ENCODE assay signal across 1 cellular context in the genomic region with DNA sequence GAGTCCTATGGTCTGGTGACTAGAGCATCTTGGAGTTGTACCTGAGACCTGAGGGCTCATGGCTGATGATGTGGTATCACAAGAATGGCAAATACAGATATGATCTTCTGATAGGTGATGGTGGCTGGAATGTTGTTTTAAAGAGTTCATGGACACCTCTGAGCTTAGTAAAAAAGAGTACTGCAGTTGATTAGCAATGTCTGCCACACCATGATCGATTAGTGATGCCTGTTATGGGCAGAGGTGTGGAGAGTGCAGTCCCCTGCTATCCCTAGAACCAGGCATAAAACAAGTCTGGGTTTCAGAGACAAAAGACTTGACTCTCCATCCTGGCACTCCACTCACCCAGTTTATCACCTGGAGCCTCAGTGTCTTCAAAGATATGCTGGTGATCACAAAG.
TF ChIP-seq lines count a peak whose summit lies in the region.

No MANE protein-coding gene starts in this region.

TF ChIP-seq in HepG2, 621 proteins besides CTCF, POLR2A, EP300 and RAD21 (continued from another document):
- TF ChIP-seq, protein P1, sequence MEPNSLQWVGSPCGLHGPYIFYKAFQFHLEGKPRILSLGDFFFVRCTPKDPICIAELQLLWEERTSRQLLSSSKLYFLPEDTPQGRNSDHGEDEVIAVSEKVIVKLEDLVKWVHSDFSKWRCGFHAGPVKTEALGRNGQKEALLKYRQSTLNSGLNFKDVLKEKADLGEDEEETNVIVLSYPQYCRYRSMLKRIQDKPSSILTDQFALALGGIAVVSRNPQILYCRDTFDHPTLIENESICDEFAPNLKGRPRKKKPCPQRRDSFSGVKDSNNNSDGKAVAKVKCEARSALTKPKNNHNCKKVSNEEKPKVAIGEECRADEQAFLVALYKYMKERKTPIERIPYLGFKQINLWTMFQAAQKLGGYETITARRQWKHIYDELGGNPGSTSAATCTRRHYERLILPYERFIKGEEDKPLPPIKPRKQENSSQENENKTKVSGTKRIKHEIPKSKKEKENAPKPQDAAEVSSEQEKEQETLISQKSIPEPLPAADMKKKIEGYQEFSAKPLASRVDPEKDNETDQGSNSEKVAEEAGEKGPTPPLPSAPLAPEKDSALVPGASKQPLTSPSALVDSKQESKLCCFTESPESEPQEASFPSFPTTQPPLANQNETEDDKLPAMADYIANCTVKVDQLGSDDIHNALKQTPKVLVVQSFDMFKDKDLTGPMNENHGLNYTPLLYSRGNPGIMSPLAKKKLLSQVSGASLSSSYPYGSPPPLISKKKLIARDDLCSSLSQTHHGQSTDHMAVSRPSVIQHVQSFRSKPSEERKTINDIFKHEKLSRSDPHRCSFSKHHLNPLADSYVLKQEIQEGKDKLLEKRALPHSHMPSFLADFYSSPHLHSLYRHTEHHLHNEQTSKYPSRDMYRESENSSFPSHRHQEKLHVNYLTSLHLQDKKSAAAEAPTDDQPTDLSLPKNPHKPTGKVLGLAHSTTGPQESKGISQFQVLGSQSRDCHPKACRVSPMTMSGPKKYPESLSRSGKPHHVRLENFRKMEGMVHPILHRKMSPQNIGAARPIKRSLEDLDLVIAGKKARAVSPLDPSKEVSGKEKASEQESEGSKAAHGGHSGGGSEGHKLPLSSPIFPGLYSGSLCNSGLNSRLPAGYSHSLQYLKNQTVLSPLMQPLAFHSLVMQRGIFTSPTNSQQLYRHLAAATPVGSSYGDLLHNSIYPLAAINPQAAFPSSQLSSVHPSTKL (CRISPR knock-in tag; IDR thresholded peaks at IDR 0.05), result 0 out of 2 replicates have a peak, but pooled peaks have one; percentile 12
- TF ChIP-seq FOXA3 (CRISPR knock-in tag; IDR thresholded peaks at IDR 0.05) (0 out of 2 replicates have a peak, but pooled peaks have one; percentile 13), ZNF530 (CRISPR knock-in tag; IDR thresholded peaks at IDR 0.05; ENCODE audit: low read depth) (no peak), ZNF652 (CRISPR knock-in tag; IDR thresholded peaks at IDR 0.05; ENCODE audit: borderline replicate concordance, low read depth) (peak; percentile 23; the same call in 1 of the 2 replicates), MED1 (CRISPR knock-in tag; IDR thresholded peaks at IDR 0.05) (peak; percentile 32; the same call in 1 of the 2 replicates), HOXA3 (CRISPR knock-in tag; IDR thresholded peaks at IDR 0.05) (peak; percentile 33; the same call in 1 of the 2 replicates), TSC22D2 (CRISPR knock-in tag; IDR thresholded peaks at IDR 0.05; ENCODE audit: borderline replicate concordance) (0 out of 2 replicates have a peak, but pooled peaks have one; percentile 32), ZFX (CRISPR knock-in tag; IDR thresholded peaks at IDR 0.05; ENCODE audit: low read depth) (0 out of 2 replicates have a peak, but pooled peaks have one; percentile 9), ZMYM3 (CRISPR knock-in tag; IDR thresholded peaks at IDR 0.05) (0 out of 2 replicates have a peak, but pooled peaks have one; percentile 47), MAFG (CRISPR knock-in tag; IDR thresholded peaks at IDR 0.05) (no peak), SMAD3 (CRISPR knock-in tag; IDR thresholded peaks at IDR 0.05) (no peak), SAP130 (CRISPR knock-in tag; IDR thresholded peaks at IDR 0.05; ENCODE audit: low read depth) (peak; percentile 79), POGZ (CRISPR knock-in tag; IDR thresholded peaks at IDR 0.05) (0 out of 2 replicates have a peak, but pooled peaks have one; percentile 0), KMT2B (CRISPR knock-in tag; IDR thresholded peaks at IDR 0.05) (0 out of 2 replicates have a peak, but pooled peaks have one; percentile 12), ZSCAN9 (CRISPR knock-in tag; IDR thresholded peaks at IDR 0.05; ENCODE audit: borderline replicate concordance) (0 out of 2 replicates have a peak, but pooled peaks have one; percentile 37), IRF2 (CRISPR knock-in tag; IDR thresholded peaks at IDR 0.05) (0 out of 2 replicates have a peak, but pooled peaks have one; percentile 24), ZSCAN20 (CRISPR knock-in tag; IDR thresholded peaks at IDR 0.05; ENCODE audit: borderline replicate concordance) (no peak), MIER3 (CRISPR knock-in tag; IDR thresholded peaks at IDR 0.05; ENCODE audit: borderline replicate concordance) (peak; percentile 38; the same call in 1 of the 2 replicates), ZBTB8A (CRISPR knock-in tag; IDR thresholded peaks at IDR 0.05; ENCODE audit: borderline replicate concordance, low read depth) (no peak), HNRNPK (IDR thresholded peaks at IDR 0.05; ENCODE audit: low read depth, low read length, poor library complexity, severe bottlenecking) (no peak), ZNF296 (CRISPR knock-in tag; conservative IDR thresholded peaks at IDR 0.05) (no peak), GATAD1 (CRISPR knock-in tag; IDR thresholded peaks at IDR 0.05) (peak; percentile 73), GABPA (IDR thresholded peaks at IDR 0.05; ENCODE audit: low read depth, low read length) (no peak), GABPA (CRISPR knock-in tag; IDR thresholded peaks at IDR 0.05; ENCODE audit: low read depth) (peak; percentile 32; the same call in 1 of the 2 replicates), GATAD2A (CRISPR knock-in tag; IDR thresholded peaks at IDR 0.05) (peak; percentile 62; the same call in 1 of the 2 replicates), SOX13 (IDR thresholded peaks at IDR 0.05) (no peak), SOX13 (CRISPR knock-in tag; conservative IDR thresholded peaks at IDR 0.05 in 1 of 2, IDR thresholded peaks at IDR 0.05 in 1 of 2) (0 out of 4 replicates have a peak, but pooled peaks of 1 of the 2 experiments have one; percentile 34), ZNF556 (CRISPR knock-in tag; IDR thresholded peaks at IDR 0.05; ENCODE audit: borderline replicate concordance) (0 out of 2 replicates have a peak, but pooled peaks have one; percentile 25), POLR2AphosphoS2 (IDR thresholded peaks at IDR 0.05; ENCODE audit: low read depth, low read length) (peak; percentile 92; the same call in 1 of the 2 replicates), MAFF (IDR thresholded peaks at IDR 0.05; ENCODE audit: low read depth, low read length) (peak; percentile 9; the same call in 1 of the 2 replicates), PAF1 (CRISPR knock-in tag; IDR thresholded peaks at IDR 0.05) (no peak), KAT8 (CRISPR knock-in tag; IDR thresholded peaks at IDR 0.05) (peak; percentile 57; the same call in 1 of the 2 replicates), NR2C2 (CRISPR knock-in tag; IDR thresholded peaks at IDR 0.05; ENCODE audit: borderline replicate concordance) (0 out of 2 replicates have a peak, but pooled peaks have one; percentile 6), KDM5A (IDR thresholded peaks at IDR 0.05; ENCODE audit: borderline replicate concordance, low read length) (peak; percentile 30; the same call in 1 of the 2 replicates), THAP11 (CRISPR knock-in tag; IDR thresholded peaks at IDR 0.05) (peak; percentile 83), TBX3 (IDR thresholded peaks at IDR 0.05; ENCODE audit: borderline replicate concordance) (peak; percentile 42; the same call in 1 of the 2 replicates), RXRB (CRISPR knock-in tag; IDR thresholded peaks at IDR 0.05; ENCODE audit: borderline replicate concordance) (peak; percentile 49; the same call in 1 of the 2 replicates), YEATS2 (CRISPR knock-in tag; IDR thresholded peaks at IDR 0.05; ENCODE audit: borderline replicate concordance) (peak; percentile 46; the same call in 1 of the 2 replicates)
- TF ChIP-seq, protein P2, sequence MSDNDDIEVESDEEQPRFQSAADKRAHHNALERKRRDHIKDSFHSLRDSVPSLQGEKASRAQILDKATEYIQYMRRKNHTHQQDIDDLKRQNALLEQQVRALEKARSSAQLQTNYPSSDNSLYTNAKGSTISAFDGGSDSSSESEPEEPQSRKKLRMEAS (IDR thresholded peaks at IDR 0.05), result 0 out of 2 replicates have a peak, but pooled peaks have one; percentile 25
- TF ChIP-seq, protein P3, sequence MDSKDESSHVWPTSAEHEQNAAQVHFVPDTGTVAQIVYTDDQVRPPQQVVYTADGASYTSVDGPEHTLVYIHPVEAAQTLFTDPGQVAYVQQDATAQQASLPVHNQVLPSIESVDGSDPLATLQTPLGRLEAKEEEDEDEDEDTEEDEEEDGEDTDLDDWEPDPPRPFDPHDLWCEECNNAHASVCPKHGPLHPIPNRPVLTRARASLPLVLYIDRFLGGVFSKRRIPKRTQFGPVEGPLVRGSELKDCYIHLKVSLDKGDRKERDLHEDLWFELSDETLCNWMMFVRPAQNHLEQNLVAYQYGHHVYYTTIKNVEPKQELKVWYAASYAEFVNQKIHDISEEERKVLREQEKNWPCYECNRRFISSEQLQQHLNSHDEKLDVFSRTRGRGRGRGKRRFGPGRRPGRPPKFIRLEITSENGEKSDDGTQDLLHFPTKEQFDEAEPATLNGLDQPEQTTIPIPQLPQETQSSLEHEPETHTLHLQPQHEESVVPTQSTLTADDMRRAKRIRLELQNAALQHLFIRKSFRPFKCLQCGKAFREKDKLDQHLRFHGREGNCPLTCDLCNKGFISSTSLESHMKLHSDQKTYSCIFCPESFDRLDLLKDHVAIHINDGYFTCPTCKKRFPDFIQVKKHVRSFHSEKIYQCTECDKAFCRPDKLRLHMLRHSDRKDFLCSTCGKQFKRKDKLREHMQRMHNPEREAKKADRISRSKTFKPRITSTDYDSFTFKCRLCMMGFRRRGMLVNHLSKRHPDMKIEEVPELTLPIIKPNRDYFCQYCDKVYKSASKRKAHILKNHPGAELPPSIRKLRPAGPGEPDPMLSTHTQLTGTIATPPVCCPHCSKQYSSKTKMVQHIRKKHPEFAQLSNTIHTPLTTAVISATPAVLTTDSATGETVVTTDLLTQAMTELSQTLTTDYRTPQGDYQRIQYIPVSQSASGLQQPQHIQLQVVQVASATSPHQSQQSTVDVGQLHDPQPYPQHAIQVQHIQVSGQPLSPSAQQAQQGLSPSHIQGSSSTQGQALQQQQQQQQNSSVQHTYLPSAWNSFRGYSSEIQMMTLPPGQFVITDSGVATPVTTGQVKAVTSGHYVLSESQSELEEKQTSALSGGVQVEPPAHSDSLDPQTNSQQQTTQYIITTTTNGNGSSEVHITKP (CRISPR knock-in tag; IDR thresholded peaks at IDR 0.05; ENCODE audit: low read depth), result no peak
- TF ChIP-seq, protein P4, sequence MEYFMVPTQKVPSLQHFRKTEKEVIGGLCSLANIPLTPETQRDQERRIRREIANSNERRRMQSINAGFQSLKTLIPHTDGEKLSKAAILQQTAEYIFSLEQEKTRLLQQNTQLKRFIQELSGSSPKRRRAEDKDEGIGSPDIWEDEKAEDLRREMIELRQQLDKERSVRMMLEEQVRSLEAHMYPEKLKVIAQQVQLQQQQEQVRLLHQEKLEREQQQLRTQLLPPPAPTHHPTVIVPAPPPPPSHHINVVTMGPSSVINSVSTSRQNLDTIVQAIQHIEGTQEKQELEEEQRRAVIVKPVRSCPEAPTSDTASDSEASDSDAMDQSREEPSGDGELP (IDR thresholded peaks at IDR 0.05; ENCODE audit: borderline replicate concordance, low read depth), result 0 out of 2 replicates have a peak, but pooled peaks have one; percentile 17
- TF ChIP-seq, protein P5, sequence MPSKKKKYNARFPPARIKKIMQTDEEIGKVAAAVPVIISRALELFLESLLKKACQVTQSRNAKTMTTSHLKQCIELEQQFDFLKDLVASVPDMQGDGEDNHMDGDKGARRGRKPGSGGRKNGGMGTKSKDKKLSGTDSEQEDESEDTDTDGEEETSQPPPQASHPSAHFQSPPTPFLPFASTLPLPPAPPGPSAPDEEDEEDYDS (CRISPR knock-in tag; IDR thresholded peaks at IDR 0.05), result peak; percentile 37; the same call in 1 of the 2 replicates
- TF ChIP-seq, protein P6, sequence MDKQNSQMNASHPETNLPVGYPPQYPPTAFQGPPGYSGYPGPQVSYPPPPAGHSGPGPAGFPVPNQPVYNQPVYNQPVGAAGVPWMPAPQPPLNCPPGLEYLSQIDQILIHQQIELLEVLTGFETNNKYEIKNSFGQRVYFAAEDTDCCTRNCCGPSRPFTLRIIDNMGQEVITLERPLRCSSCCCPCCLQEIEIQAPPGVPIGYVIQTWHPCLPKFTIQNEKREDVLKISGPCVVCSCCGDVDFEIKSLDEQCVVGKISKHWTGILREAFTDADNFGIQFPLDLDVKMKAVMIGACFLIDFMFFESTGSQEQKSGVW (CRISPR knock-in tag; IDR thresholded peaks at IDR 0.05; ENCODE audit: borderline replicate concordance), result no peak
